19 cellular contexts compared by ENCODE assay signal in the genomic region with DNA sequence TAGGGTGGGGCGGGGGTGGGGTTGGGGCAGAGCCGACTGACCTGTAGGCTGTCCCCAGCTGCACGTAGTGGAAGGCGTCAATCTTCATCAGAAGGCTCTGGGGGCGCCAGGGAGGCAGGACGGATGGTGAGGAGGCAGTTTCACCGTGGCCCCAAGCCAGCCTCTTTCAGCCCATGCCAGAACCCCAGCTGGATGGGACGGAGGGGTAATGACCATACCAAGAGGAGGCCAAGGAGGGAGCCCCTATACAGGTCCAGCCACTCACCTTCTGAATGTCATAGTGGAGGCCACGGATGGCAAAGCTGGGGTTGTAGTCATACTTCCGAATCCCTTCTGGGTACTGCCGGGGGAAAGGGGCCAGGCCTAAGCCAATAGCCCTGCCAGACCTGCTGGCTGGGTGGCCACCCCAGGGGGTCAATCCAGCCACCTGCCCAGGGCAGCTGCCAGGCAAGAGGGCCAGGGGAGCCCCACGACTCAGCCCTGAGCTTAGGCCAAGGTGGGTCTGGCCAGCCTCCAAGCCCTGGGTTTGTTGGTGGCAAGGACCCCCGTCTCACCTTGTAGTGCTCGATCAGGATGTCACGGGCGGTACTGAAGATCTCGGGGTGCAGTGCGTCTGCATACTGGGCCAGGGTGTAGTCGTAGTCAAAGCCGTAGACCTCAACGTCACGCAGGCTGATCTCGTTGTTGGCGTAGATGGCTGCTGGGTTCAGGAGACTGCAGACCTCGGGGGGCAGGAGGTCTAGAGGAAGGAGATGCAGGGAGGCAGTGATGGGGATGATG. TPM values are rescaled to one million over a fixed set of nuclear protein-coding genes. Genes with fewer than 3 reads are reported as not detected.
DNase-seq lines count a peak whose midpoint lies in the region; ATAC-seq and TF ChIP-seq lines count a peak whose summit lies in the region.
"Had no signal": no experiment of that assay in that cellular context is flagged by ENCODE, and none has a peak within 500 bp of the region (broad histone marks: within the 10 kb centered on the region; RNA-seq: fewer than 3 reads in every experiment).

No MANE protein-coding gene starts in this region.

- H2BK5ac ChIP-seq in neuronal stem cell (ENCODE audit: low read length) = no peak overlapping the region

- no peak overlapping the region for H3K14ac ChIP-seq in neuronal stem cell (ENCODE audit: low read length)

- TF ChIP-seq CTCF in heart right ventricle (IDR thresholded peaks at IDR 0.05) = no peak

- peak overlapping the region; percentile 35 for H3K9ac ChIP-seq in neuronal stem cell (ENCODE audit: low read depth, low read length, poor library complexity)

- 86 to 87% methylated on average over 25 of the region's 25 CpGs for WGBS in heart right ventricle, 2 donors
- no CpG with 5 or more reads among the region's 25 CpGs for WGBS in neuronal stem cell (ENCODE audit: extremely low coverage in 2 of 2, insufficient read length in 2 of 2, insufficient replicate concordance in 1 of 2), 2 donors

- peak overlapping the region; percentile 18 for H2BK15ac ChIP-seq in neuronal stem cell (ENCODE audit: low read length)

- no peak overlapping the region for H2AK5ac ChIP-seq in neuronal stem cell (ENCODE audit: low read depth, low read length)

- H2AFZ ChIP-seq in neuronal stem cell (ENCODE audit: low read length) = no peak overlapping the region

- no peak overlapping the region for H3K4ac ChIP-seq in neuronal stem cell (ENCODE audit: low read length)

- no peak overlapping the region for H3K18ac ChIP-seq in neuronal stem cell (ENCODE audit: low read length)

- H4K8ac ChIP-seq in neuronal stem cell (ENCODE audit: low read depth, low read length) = peak overlapping the region; percentile 23

- peak; percentile 1 for DNase-seq in stimulated activated CD4-positive, alpha-beta T cell treated with anti-CD3 and anti-CD28 coated beads, Interleukin-4, amount 100 ng/mL, for 1 hour
- no peak for DNase-seq in stimulated activated CD4-positive, alpha-beta T cell treated with anti-CD3 and anti-CD28 coated beads, Interleukin-12 subunit alpha, Interleukin-12 subunit beta, amount 100 ng/mL, for 4 hours
- DNase-seq in heart right ventricle (peak in 1 of 2 donors; percentile 16), neuronal stem cell (ENCODE audit: low spot score) (no peak), NCI-H510A (lab: John Stamatoyannopoulos, UW) (no peak), LoVo (ENCODE audit: low spot score) (no peak), DMS 273 treated with DMSO at 0.1 percent for 48 hours (lab: John Stamatoyannopoulos, UW) (no peak), Ammon's horn (ENCODE audit: low spot score) (no peak)
- DNase-seq: activated CD4-positive, CD25-positive, alpha-beta regulatory T cell; activated T-cell treated with anti-CD3 and anti-CD28 coated beads for 4 hours; Calu3; foreskin melanocyte; GDM1; NCI-H2171; occipital lobe; stimulated activated naive CD8-positive, alpha-beta T cell treated with anti-CD3 and anti-CD28 coated beads, Interleukin-15, Interleukin-2, amounts not matched to agents 100 U/mL and 50 U/mL, for 24 hours had no signal

- no peaks in the 10 kb centered on the region for H3K27me3 ChIP-seq in heart right ventricle
- no peaks in the 10 kb centered on the region for H3K27me3 ChIP-seq in neuronal stem cell (ENCODE audit: control insufficient read depth in 3 of 3, insufficient read depth in 3 of 3, low read depth in 1 of 3, low read length in 3 of 3)
- H3K27me3 ChIP-seq: uterus had no signal

- no peak overlapping the region for H3K23ac ChIP-seq in neuronal stem cell (ENCODE audit: low read depth, low read length, poor library complexity)

- H4K91ac ChIP-seq in neuronal stem cell (ENCODE audit: low read depth, low read length, poor library complexity) = no peak overlapping the region

- ATAC-seq in heart right ventricle = no peak
- ATAC-seq: stimulated activated naive CD8-positive, alpha-beta T cell treated with anti-CD3 and anti-CD28 coated beads, Interleukin-15, Interleukin-2, amounts not matched to agents 100 U/mL and 50 U/mL, for 24 hours; T-cell had no signal

- no peak overlapping the region for H2BK12ac ChIP-seq in neuronal stem cell (ENCODE audit: low read length)

- H3K9me3 ChIP-seq in heart right ventricle (no peaks in the 10 kb centered on the region), neuronal stem cell (replicated peaks in 1 of 2; ENCODE audit: control insufficient read depth in 2 of 2, insufficient read depth in 1 of 2, low read depth in 1 of 2, low read length in 2 of 2) (no peaks in the 10 kb centered on the region)
- H3K9me3 ChIP-seq: uterus had no signal

- peaks cover 22% of the 10 kb centered on the region for H3K79me1 ChIP-seq in neuronal stem cell (ENCODE audit: low read depth, low read length)

- no peak overlapping the region for H3K4me3 ChIP-seq in heart right ventricle
- H3K4me3 ChIP-seq in neuronal stem cell (ENCODE audit: low read length in 2 of 2) = no peak overlapping the region
- H3K4me3 ChIP-seq: uterus had no signal

- H2BK120ac ChIP-seq in neuronal stem cell (ENCODE audit: low read depth, low read length) = no peak overlapping the region

- intact Hi-C loops in heart right ventricle (cut with DNase I) = loop anchor here in 1 of 10 donors (5.0 kb wide), 1 partner anchor 36 kb away; no protein-coding TSS in a partner anchor

- peaks cover 57 to 92% (median 75%) of the 10 kb centered on the region in 9 donors for H3K4me1 ChIP-seq in heart right ventricle
- peaks cover 22 to 32% of the 10 kb centered on the region in 2 donors for H3K4me1 ChIP-seq in neuronal stem cell (ENCODE audit: control insufficient read depth in 2 of 2, insufficient read depth in 1 of 2, low read depth in 1 of 2, low read length in 2 of 2)
- H3K4me1 ChIP-seq: uterus had no signal

- no peak overlapping the region for H3K4me2 ChIP-seq in neuronal stem cell (ENCODE audit: insufficient read depth, low read length, poor library complexity, severe bottlenecking)

- H3K36me3 ChIP-seq in heart right ventricle (peaks cover 0 to 54% (median 16%) of the 10 kb centered on the region in 9 donors), neuronal stem cell (replicated peaks in 1 of 2; ENCODE audit: control insufficient read depth in 2 of 2, insufficient read depth in 2 of 2, low read length in 2 of 2) (peaks cover 51 to 58% of the 10 kb centered on the region in 2 donors)
- H3K36me3 ChIP-seq: uterus had no signal

- peak overlapping the region in 8 of 10 donors; percentile 70 to 91 (median 84) for H3K27ac ChIP-seq in heart right ventricle
- no peak overlapping the region for H3K27ac ChIP-seq in neuronal stem cell (replicated peaks; ENCODE audit: low read length)

RNA-seq across cellular contexts. Expression of gene NT5DC2, which starts 4.9 kb away (rescaled TPM):
- total RNA-seq in heart right ventricle = 100 to 1,000 TPM in 1 of 10 donors, 10 to 100 TPM in 9; 25.1 to 108 (median 44.5) TPM
- polyA plus RNA-seq in heart right ventricle = 100 to 1,000 TPM in 1 of 2 donors, 10 to 100 TPM in 1; 95.1 to 138 TPM
- 246 TPM for polyA plus RNA-seq in neuronal stem cell (2013, experiment 1 of 2)
- polyA plus RNA-seq in neuronal stem cell (2013, experiment 2 of 2) = 233 TPM

RNA-seq across cellular contexts. Expression of gene UQCC5, which starts 7.6 kb away (rescaled TPM):
- 10 to 100 TPM; 30.2 to 98.0 (median 66.9) TPM for total RNA-seq in heart right ventricle
- polyA plus RNA-seq in heart right ventricle = 100 to 1,000 TPM in 1 of 2 donors, 10 to 100 TPM in 1; 83.5 to 147 TPM
- polyA plus RNA-seq in neuronal stem cell (2013, experiment 1 of 2) = 41.8 TPM
- polyA plus RNA-seq in neuronal stem cell (2013, experiment 2 of 2) = 44.8 TPM

RNA-seq across cellular contexts. Expression of gene STAB1, which starts 33.6 kb away (rescaled TPM):
- total RNA-seq in heart right ventricle = 100 to 1,000 TPM in 2 of 10 donors, 10 to 100 TPM in 8; 17.4 to 159 (median 33.2) TPM
- 100 to 1,000 TPM in 1 of 2 donors, 10 to 100 TPM in 1; 54.1 to 231 TPM for polyA plus RNA-seq in heart right ventricle
- 0.10 TPM for polyA plus RNA-seq in neuronal stem cell (2013, experiment 1 of 2)
- 0.03 TPM for polyA plus RNA-seq in neuronal stem cell (2013, experiment 2 of 2)
- polyA plus RNA-seq: IgD-negative memory B cell had no signal
